22 cellular contexts compared by ENCODE assay signal in genomic region chr22:49163258-49163959, GRCh38.
DNase-seq lines count a peak whose midpoint lies in the region; ATAC-seq and TF ChIP-seq lines count a peak whose summit lies in the region.
"Had no signal": no experiment of that assay in that cellular context is flagged by ENCODE, and none has a peak within 500 bp of the region (broad histone marks: within the 10 kb centered on the region; RNA-seq: fewer than 3 reads in every experiment).

No MANE protein-coding gene starts in this region.

- H3K9me3 ChIP-seq in left lung, result peaks cover 0 to 3% of the 10 kb centered on the region in 2 donors
- H3K9me3 ChIP-seq in CD4-positive, alpha-beta T cell (ENCODE audit: control insufficient read depth, low read length), result no peaks in the 10 kb centered on the region
- H3K9me3 ChIP-seq: BE2C had no signal

- no peaks in the 10 kb centered on the region for H3K36me3 Mint-ChIP-seq in T-helper 2 cell treated with Interferon-gamma antibody and Interleukin-4, amounts not matched to agents 5 μg/mL and 100 μg/mL, for 36 hours (ENCODE audit: low read depth)
- H3K36me3 Mint-ChIP-seq in CD4-positive, alpha-beta T cell (ENCODE audit: low read depth), result no peaks in the 10 kb centered on the region
- H3K36me3 Mint-ChIP-seq: CD14-positive monocyte; CD4-positive, alpha-beta memory T cell had no signal

- H3K4me1 Mint-ChIP-seq in T-helper 2 cell treated with Interferon-gamma antibody and Interleukin-4, amounts not matched to agents 5 μg/mL and 100 μg/mL, for 36 hours (ENCODE audit: low read depth), result no peaks in the 10 kb centered on the region
- H3K4me1 Mint-ChIP-seq in CD4-positive, alpha-beta T cell (ENCODE audit: low read depth), result no peaks in the 10 kb centered on the region
- H3K4me1 Mint-ChIP-seq: CD14-positive monocyte; CD4-positive, alpha-beta memory T cell had no signal

- no peaks in the 10 kb centered on the region for H3K27me3 Mint-ChIP-seq in T-helper 2 cell treated with Interferon-gamma antibody and Interleukin-4, amounts not matched to agents 5 μg/mL and 100 μg/mL, for 36 hours (ENCODE audit: low read depth)
- H3K27me3 Mint-ChIP-seq in CD4-positive, alpha-beta T cell, result peaks cover 9% of the 10 kb centered on the region

- intact Hi-C loops in Right ventricle myocardium inferior (cut with DNase I) (no loop called here), cardiac septum (cut with DNase I) (no loop called here), left lung (cut with DNase I) (no loop called here), posterior vena cava (cut with DNase I) (loop anchor here in 1 of 2 donors (10.0 kb wide), 1 partner anchor 79 kb away; no protein-coding TSS in a partner anchor)
- intact Hi-C loops in CD4-positive, alpha-beta T cell (cut with DNase I, micrococcal nuclease), result no loop called here

- POLR2A ChIA-PET in CD4-positive, alpha-beta T cell (lab: Charles Lee), result no interaction called here

- H3K27ac ChIP-seq in left lung, result no peak overlapping the region
- H3K27ac ChIP-seq in CD4-positive, alpha-beta T cell (ENCODE audit: low read depth, low read length), result no peak overlapping the region
- H3K27ac ChIP-seq: 22Rv1; BLaER1 treated with 17β-estradiol and CSF1 and Interleukin-3, amounts not matched to agents 10 nM and 100 nM had no signal

- H3K4me3 Mint-ChIP-seq in T-helper 2 cell treated with Interferon-gamma antibody and Interleukin-4, amounts not matched to agents 5 μg/mL and 100 μg/mL, for 36 hours, result no peak overlapping the region
- H3K4me3 Mint-ChIP-seq in CD4-positive, alpha-beta T cell, result no peak overlapping the region
- H3K4me3 Mint-ChIP-seq: CD14-positive monocyte; CD4-positive, alpha-beta memory T cell had no signal

- no peaks in the 10 kb centered on the region for H3K4me1 ChIP-seq in left lung
- H3K4me1 ChIP-seq: BE2C; BLaER1 treated with 17β-estradiol and CSF1 and Interleukin-3, amounts not matched to agents 10 nM and 100 nM had no signal

- ATAC-seq in Right ventricle myocardium inferior, result no peak
- ATAC-seq in left lung, result no peak
- ATAC-seq in CD4-positive, alpha-beta T cell (ENCODE audit: poor library complexity), result no peak

- no peak overlapping the region for H3K27ac Mint-ChIP-seq in T-helper 2 cell treated with Interferon-gamma antibody and Interleukin-4, amounts not matched to agents 5 μg/mL and 100 μg/mL, for 36 hours
- no peak overlapping the region for H3K27ac Mint-ChIP-seq in CD4-positive, alpha-beta T cell
- H3K27ac Mint-ChIP-seq: CD14-positive monocyte; CD4-positive, alpha-beta memory T cell had no signal

- peaks cover 0 to 54% of the 10 kb centered on the region in 2 donors for H3K27me3 ChIP-seq in left lung
- H3K27me3 ChIP-seq in CD4-positive, alpha-beta T cell (ENCODE audit: control insufficient read depth, insufficient read depth, low read length), result no peaks in the 10 kb centered on the region
- H3K27me3 ChIP-seq: BE2C; BLaER1 treated with 17β-estradiol and CSF1 and Interleukin-3, amounts not matched to agents 10 nM and 100 nM had no signal

- H3K9me3 Mint-ChIP-seq in T-helper 2 cell treated with Interferon-gamma antibody and Interleukin-4, amounts not matched to agents 5 μg/mL and 100 μg/mL, for 36 hours, result no peaks in the 10 kb centered on the region
- H3K9me3 Mint-ChIP-seq in CD4-positive, alpha-beta T cell, result no peaks in the 10 kb centered on the region

- DNase-seq in Right ventricle myocardium inferior (ENCODE audit: missing footprints) (peak; percentile 50), cardiac septum (ENCODE audit: low spot score) (no peak), left lung (peak; percentile 19 to 52), posterior vena cava (ENCODE audit: low spot score) (peak; percentile 72), dedifferentiated amniotic fluid mesenchymal stem cell (ENCODE audit: extremely low spot score) (no peak), activated T-cell treated with anti-CD3 and anti-CD28 coated beads for 4 hours (no peak)
- DNase-seq in T-helper 2 cell treated with Interferon-gamma antibody and Interleukin-4, amounts not matched to agents 5 μg/mL and 100 μg/mL, for 36 hours (ENCODE audit: low spot score), result no peak
- DNase-seq in CD4-positive, alpha-beta T cell, result no peak
- DNase-seq: ACHN; AML-193; BE2C; Calu3; CD4-positive, alpha-beta memory T cell; COR-L47; DMS53; DMS79 treated with DMSO at 0.1 percent for 48 hours; GOT3; H7; HCEC 1CT had no signal

- no peak for TF ChIP-seq CTCF in left lung (IDR thresholded peaks at IDR 0.05)
- no peak for TF ChIP-seq CTCF in CD4-positive, alpha-beta T cell (IDR thresholded peaks at IDR 0.05)

- H3K4me3 ChIP-seq in left lung, result no peak overlapping the region
- H3K4me3 ChIP-seq: BLaER1 treated with 17β-estradiol and CSF1 and Interleukin-3, amounts not matched to agents 10 nM and 100 nM had no signal

- CTCF ChIA-PET in CD4-positive, alpha-beta T cell (lab: Charles Lee), result no interaction called here

- H3K36me3 ChIP-seq in left lung, result no peaks in the 10 kb centered on the region
- H3K36me3 ChIP-seq: BE2C; BLaER1 treated with 17β-estradiol and CSF1 and Interleukin-3, amounts not matched to agents 10 nM and 100 nM had no signal

Comparison
In these comparisons a context has a peak if more than half of its experiments do, and no peak if none do; other contexts are left out.
1. DNase-seq: peak in Right ventricle myocardium inferior (single experiment), left lung (2 of 2) and posterior vena cava (single experiment); none in cardiac septum (single experiment), T-helper 2 cell treated with Interferon-gamma antibody and Interleukin-4, amounts not matched to agents 5 μg/mL and 100 μg/mL, for 36 hours (single experiment), CD4-positive, alpha-beta T cell (0 of 10), dedifferentiated amniotic fluid mesenchymal stem cell (single experiment) and activated T-cell treated with anti-CD3 and anti-CD28 coated beads for 4 hours (single experiment).